Comparison of ENCODE assay signal across 1 cellular context in genomic region chr6:98002678-98003077, GRCh38.
A peak's percentile ranks its signal among the peaks of the same experiment; 100 is the strongest.
TF ChIP-seq lines count a peak whose summit lies in the region.

No MANE protein-coding gene starts in this region.

TF ChIP-seq in K562, 482 proteins besides CTCF, POLR2A, EP300 and RAD21:
- TF ChIP-seq, protein P1, sequence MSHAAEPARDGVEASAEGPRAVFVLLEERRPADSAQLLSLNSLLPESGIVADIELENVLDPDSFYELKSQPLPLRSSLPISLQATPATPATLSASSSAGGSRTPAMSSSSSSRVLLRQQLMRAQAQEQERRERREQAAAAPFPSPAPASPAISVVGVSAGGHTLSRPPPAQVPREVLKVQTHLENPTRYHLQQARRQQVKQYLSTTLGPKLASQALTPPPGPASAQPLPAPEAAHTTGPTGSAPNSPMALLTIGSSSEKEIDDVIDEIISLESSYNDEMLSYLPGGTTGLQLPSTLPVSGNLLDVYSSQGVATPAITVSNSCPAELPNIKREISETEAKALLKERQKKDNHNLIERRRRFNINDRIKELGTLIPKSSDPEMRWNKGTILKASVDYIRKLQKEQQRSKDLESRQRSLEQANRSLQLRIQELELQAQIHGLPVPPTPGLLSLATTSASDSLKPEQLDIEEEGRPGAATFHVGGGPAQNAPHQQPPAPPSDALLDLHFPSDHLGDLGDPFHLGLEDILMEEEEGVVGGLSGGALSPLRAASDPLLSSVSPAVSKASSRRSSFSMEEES (CRISPR knock-in tag; IDR thresholded peaks at IDR 0.05): peak; percentile 56
- no peak for TF ChIP-seq ETV6 (IDR thresholded peaks at IDR 0.05; ENCODE audit: borderline replicate concordance in 1 of 2, low read depth in 2 of 2, low read length in 1 of 2)
- TF ChIP-seq ETV6 (CRISPR knock-in tag; IDR thresholded peaks at IDR 0.05; ENCODE audit: borderline replicate concordance): no peak
- TF ChIP-seq ARID2 (IDR thresholded peaks at IDR 0.05): no peak
- no peak for TF ChIP-seq ZNF77 (CRISPR knock-in tag; IDR thresholded peaks at IDR 0.05)
- no peak for TF ChIP-seq FOXM1 (IDR thresholded peaks at IDR 0.05; ENCODE audit: low read depth)
- TF ChIP-seq FOXM1 (CRISPR knock-in tag; IDR thresholded peaks at IDR 0.05; ENCODE audit: low read depth): no peak
